In genomic region chr6:4599924-4600323, GRCh38 we compare ENCODE assay signal across 20 cellular contexts.
DNase-seq lines count a peak whose midpoint lies in the region; ATAC-seq and TF ChIP-seq lines count a peak whose summit lies in the region.
"Had no signal": no experiment of that assay in that cellular context is flagged by ENCODE, and none has a peak within 500 bp of the region (broad histone marks: within the 10 kb centered on the region; RNA-seq: fewer than 3 reads in every experiment).

No MANE protein-coding gene starts in this region.

- no peaks in the 10 kb centered on the region for H3K9me3 Mint-ChIP-seq in MCF 10A (ENCODE audit: unreplicated experiment)

- peak; percentile 93 for DNase-seq in MCF 10A (ENCODE audit: unreplicated experiment)
- no peak for DNase-seq in breast epithelium (ENCODE audit: low spot score in 2 of 2)
- peak; percentile 76 for DNase-seq in SW480 (ENCODE audit: low spot score)
- peak; percentile 91 for DNase-seq in fibroblast of the aortic adventitia (ENCODE audit: low read depth)
- DNase-seq in skeletal muscle cell (ENCODE audit: low read depth), result peak; percentile 83
- DNase-seq in GF-D8 (lab: John Stamatoyannopoulos, UW), result no peak
- DNase-seq: 8988T; activated CD4-positive, CD25-positive, alpha-beta regulatory T cell; anterior cingulate cortex; DMS153; erythroblast; kidney; NCI-H1694; NCI-H748 treated with DMSO at 0.1 percent for 48 hours; nephron progenitor cell had no signal

- no TSS peak for BruUV-seq in MCF 10A (replicated peaks; lab: Mats Ljungman, UMichigan)

- CTCF ChIA-PET in MCF 10A (lab: Yijun Ruan, JAX), result no interaction called here

- H3K36me3 ChIP-seq in breast epithelium, result no peaks in the 10 kb centered on the region
- H3K36me3 ChIP-seq: HAP-1, tibial nerve had no signal

- H3K4me1 Mint-ChIP-seq in MCF 10A (ENCODE audit: insufficient read depth, unreplicated experiment), result peaks cover 36% of the 10 kb centered on the region
- H3K4me1 Mint-ChIP-seq: nephron progenitor cell had no signal

- no peak for TF ChIP-seq POLR2A in breast epithelium (IDR thresholded peaks at IDR 0.05)

- ATAC-seq in HG02870 (IDR thresholded peaks at IDR 0.05; ENCODE audit: unreplicated experiment), result no peak
- no peak for ATAC-seq in HG03025 (IDR thresholded peaks at IDR 0.05; ENCODE audit: low FRiP score, unreplicated experiment)

- H3K9me3 ChIP-seq in breast epithelium, result no peaks in the 10 kb centered on the region
- H3K9me3 ChIP-seq: HAP-1 had no signal

- H3K36me3 Mint-ChIP-seq in MCF 10A (ENCODE audit: insufficient read depth, unreplicated experiment), result peaks cover 9% of the 10 kb centered on the region

- H3K4me3 ChIP-seq in breast epithelium (no peak overlapping the region), fibroblast of the aortic adventitia (ENCODE audit: low read depth, low read length) (no peak overlapping the region), skeletal muscle cell (ENCODE audit: low read depth, low read length) (no peak overlapping the region)
- H3K4me3 ChIP-seq: HAP-1, SK-N-MC, tibial nerve had no signal

- no peak overlapping the region for H3K4me3 Mint-ChIP-seq in MCF 10A (ENCODE audit: unreplicated experiment)
- H3K4me3 Mint-ChIP-seq: nephron progenitor cell had no signal

- peak overlapping the region; percentile 87 for H3K27ac Mint-ChIP-seq in MCF 10A (ENCODE audit: low read depth, unreplicated experiment)
- H3K27ac Mint-ChIP-seq: nephron progenitor cell had no signal

- no peaks in the 10 kb centered on the region for H3K4me1 ChIP-seq in breast epithelium
- H3K4me1 ChIP-seq: HAP-1 had no signal

- POLR2A ChIA-PET in MCF 10A (lab: Yijun Ruan, JAX), result no interaction called here

- TF ChIP-seq CTCF in MCF 10A (IDR thresholded peaks at IDR 0.05; ENCODE audit: unreplicated experiment) (no peak), breast epithelium (IDR thresholded peaks at IDR 0.05) (no peak), fibroblast of the aortic adventitia (IDR thresholded peaks at IDR 0.05; ENCODE audit: insufficient read depth, low read length) (no peak)

- H3K27me3 ChIP-seq in breast epithelium, result no peaks in the 10 kb centered on the region
- H3K27me3 ChIP-seq: tibial nerve had no signal

- no peaks in the 10 kb centered on the region for H3K27me3 Mint-ChIP-seq in MCF 10A (ENCODE audit: insufficient read depth, unreplicated experiment)

- intact Hi-C loops in MCF 10A (cut with micrococcal nuclease) (loop anchor here (5.0 kb wide), 1 partner anchor 288 kb away; no protein-coding TSS in a partner anchor), breast epithelium (cut with DNase I; ENCODE audit: low total_unique reads) (no loop called here)

- H3K27ac ChIP-seq in breast epithelium, result no peak overlapping the region
- H3K27ac ChIP-seq: SK-N-MC, tibial nerve had no signal

Comparison
In these comparisons a context has a peak if more than half of its experiments do, and no peak if none do; other contexts are left out.
1. DNase-seq: peak in MCF 10A (single experiment), SW480 (single experiment), fibroblast of the aortic adventitia (single experiment) and skeletal muscle cell (single experiment); none in breast epithelium (0 of 2) and GF-D8 (single experiment).